Comparison of ENCODE assay signal across 22 cellular contexts in the genomic region with DNA sequence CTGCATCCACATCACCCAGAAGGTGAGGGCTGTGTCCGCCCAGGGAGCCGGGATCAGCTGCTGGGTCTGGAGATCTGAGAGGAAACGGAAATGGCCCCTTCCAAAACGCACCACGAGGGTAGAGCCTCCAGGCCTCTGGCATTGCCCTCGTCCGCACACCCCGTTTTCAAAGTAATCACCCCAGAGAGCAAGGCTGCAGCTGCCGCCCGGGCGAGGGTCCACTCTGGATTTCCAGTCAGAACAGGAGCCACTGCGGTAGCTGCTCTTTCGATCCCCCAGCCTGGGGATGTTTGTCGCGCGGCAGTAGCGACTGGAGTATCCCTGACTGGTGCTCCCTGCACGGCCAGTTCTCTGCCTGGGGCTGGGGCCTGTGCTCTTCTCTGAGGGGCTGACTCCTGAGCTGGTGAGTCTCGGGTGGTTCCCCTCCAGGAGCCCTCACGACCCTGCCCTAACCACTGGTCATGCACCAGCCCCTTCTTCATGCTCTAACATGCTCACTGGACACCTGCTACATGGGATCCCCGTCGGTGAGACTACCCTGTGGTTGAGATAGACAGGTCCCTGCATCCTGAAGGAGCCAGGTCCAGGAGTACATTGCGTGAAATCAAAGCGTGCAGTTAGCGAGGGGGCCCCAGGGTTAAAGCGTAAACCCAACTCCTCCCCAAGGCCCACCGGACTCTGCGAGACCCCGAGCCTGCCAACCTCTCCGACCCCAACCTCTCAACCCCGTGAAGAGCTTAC.
DNase-seq lines count a peak whose midpoint lies in the region; ATAC-seq and TF ChIP-seq lines count a peak whose summit lies in the region.
"Had no signal": no experiment of that assay in that cellular context is flagged by ENCODE, and none has a peak within 500 bp of the region (broad histone marks: within the 10 kb centered on the region; RNA-seq: fewer than 3 reads in every experiment).

No MANE protein-coding gene starts in this region.

- peak overlapping the region; percentile 22 for H3K27ac Mint-ChIP-seq in glutamatergic neuron (ENCODE audit: unreplicated experiment)
- H3K27ac Mint-ChIP-seq: CD8-positive, alpha-beta memory T cell; stimulated activated effector memory CD8-positive, alpha-beta T cell treated with anti-CD3 and anti-CD28 coated beads, Interleukin-12 subunit alpha, Interleukin-12 subunit beta, amount 100 ng/mL, for 72 hours had no signal

- peaks cover 9% of the 10 kb centered on the region for H3K9me3 Mint-ChIP-seq in glutamatergic neuron (ENCODE audit: unreplicated experiment)
- peaks cover 4% of the 10 kb centered on the region for H3K9me3 Mint-ChIP-seq in activated T-cell treated with anti-CD3 and anti-CD28 coated beads, Interleukin-2, amount 50 U/mL, for 4 hours
- H3K9me3 Mint-ChIP-seq: effector memory CD8-positive, alpha-beta T cell had no signal

- H3K4me2 ChIP-seq in BLaER1 treated with 17β-estradiol and CSF1 and Interleukin-3, amounts not matched to agents 10 nM and 100 nM: peak overlapping the region in 10 of 11 experiments; percentile 28 to 87 (median 70); a peak in 17 of 22 replicates
- H3K4me2 ChIP-seq: smooth muscle cell had no signal

- H3K9ac ChIP-seq in BLaER1 treated with 17β-estradiol and CSF1 and Interleukin-3, amounts not matched to agents 10 nM and 100 nM: 0 out of 22 replicates have a peak overlapping the region, but pooled peaks of 1 of the 11 experiments have one; percentile 44
- H3K9ac ChIP-seq: GM23248 had no signal

- in situ Hi-C loops in GM13976 (cut with MboI; ENCODE audit: low sequenced_read_pairs, unreplicated experiment): no loop called here

- H3K27me3 ChIP-seq in BLaER1 treated with 17β-estradiol and CSF1 and Interleukin-3, amounts not matched to agents 10 nM and 100 nM: no peaks in the 10 kb centered on the region
- no peaks in the 10 kb centered on the region for H3K27me3 ChIP-seq in spleen (replicated peaks in 1 of 7)
- H3K27me3 ChIP-seq: foreskin keratinocyte, neutrophil had no signal

- TF ChIP-seq CTCF in GM13976 (IDR thresholded peaks at IDR 0.05; ENCODE audit: borderline replicate concordance, control extremely low read depth, extremely low read depth, insufficient read depth, missing control alignments): no peak
- TF ChIP-seq CTCF in glutamatergic neuron (IDR thresholded peaks at IDR 0.05; ENCODE audit: partially characterized antibody, unreplicated experiment): no peak
- TF ChIP-seq CTCF in spleen (IDR thresholded peaks at IDR 0.05 in 8 of 11, conservative IDR thresholded peaks at IDR 0.05 in 3 of 11): no peak

- intact Hi-C loops in spleen (cut with DNase I; ENCODE audit: low total_unique reads): no loop called here

- peak; percentile 20 for DNase-seq in GM13976 (ENCODE audit: low spot score)
- DNase-seq in glutamatergic neuron: no peak
- peak; percentile 64 for DNase-seq in spleen
- DNase-seq in pons (ENCODE audit: low spot score): no peak
- no peak for DNase-seq in activated T-cell treated with anti-CD3 and anti-CD28 coated beads, Interleukin-2, amount 50 U/mL, for 4 hours
- no peak for DNase-seq in DMS79 (lab: John Stamatoyannopoulos, UW)
- DNase-seq: activated CD4-positive, alpha-beta T cell treated with anti-CD3 and anti-CD28 coated beads, Interleukin-2, amount 10 ng/mL, durations not matched to agents 7 days and 5 days; activated gamma-delta T cell treated with Interleukin-2 at 50 U/mL for 16 hours; effector memory CD8-positive, alpha-beta T cell; foreskin keratinocyte; GF-D8; GM23248; NCI-H1105 treated with DMSO at 0.1 percent for 48 hours; NCI-H2081; NCI-H82; stimulated activated CD4-positive, alpha-beta T cell treated with anti-CD3 and anti-CD28 coated beads, Interleukin-2, amount 100 ng/mL, for 48 hours had no signal

- ATAC-seq in activated T-cell treated with anti-CD3 and anti-CD28 coated beads, Interleukin-2, amount 50 U/mL, for 4 hours: no peak
- ATAC-seq: effector memory CD8-positive, alpha-beta T cell; esophagus mucosa; foreskin keratinocyte; stimulated activated effector memory CD8-positive, alpha-beta T cell treated with anti-CD3 and anti-CD28 coated beads, Interleukin-12 subunit alpha, Interleukin-12 subunit beta, amount 100 ng/mL, for 72 hours had no signal

- H3K27me3 Mint-ChIP-seq in glutamatergic neuron (ENCODE audit: unreplicated experiment): peaks cover 4% of the 10 kb centered on the region
- no peaks in the 10 kb centered on the region for H3K27me3 Mint-ChIP-seq in activated T-cell treated with anti-CD3 and anti-CD28 coated beads, Interleukin-2, amount 50 U/mL, for 4 hours (ENCODE audit: low read depth)
- H3K27me3 Mint-ChIP-seq: effector memory CD8-positive, alpha-beta T cell had no signal

- H3K4me1 ChIP-seq in BLaER1 treated with 17β-estradiol and CSF1 and Interleukin-3, amounts not matched to agents 10 nM and 100 nM: peaks cover 10 to 26% (median 20%) of the 10 kb centered on the region in 10 experiments
- peaks cover 0 to 16% (median 7%) of the 10 kb centered on the region in 6 donors for H3K4me1 ChIP-seq in spleen

- no peak overlapping the region for H3K27ac ChIP-seq in BLaER1 treated with 17β-estradiol and CSF1 and Interleukin-3, amounts not matched to agents 10 nM and 100 nM
- no peak overlapping the region for H3K27ac ChIP-seq in spleen
- H3K27ac ChIP-seq: foreskin keratinocyte, GM23248, neutrophil had no signal

- H3K9me3 ChIP-seq in BLaER1 treated with 17β-estradiol and CSF1 and Interleukin-3, amounts not matched to agents 10 nM and 100 nM (replicated peaks in 1 of 11): peaks cover 43 to 67% (median 55%) of the 10 kb centered on the region in 11 experiments
- peaks cover 0 to 41% (median 25%) of the 10 kb centered on the region in 8 donors for H3K9me3 ChIP-seq in spleen
- H3K9me3 ChIP-seq: neutrophil had no signal

- 83 to 95% (median 88%) methylated on average over 18 to 31 of the region's 31 CpGs for WGBS in spleen, 5 donors

- no peaks in the 10 kb centered on the region for H4K20me1 ChIP-seq in BLaER1 treated with 17β-estradiol and CSF1 and Interleukin-3, amounts not matched to agents 10 nM and 100 nM

- no peaks in the 10 kb centered on the region; a peak in 1 of 22 replicates for H3K36me3 ChIP-seq in BLaER1 treated with 17β-estradiol and CSF1 and Interleukin-3, amounts not matched to agents 10 nM and 100 nM
- no peaks in the 10 kb centered on the region for H3K36me3 ChIP-seq in spleen
- H3K36me3 ChIP-seq: neutrophil had no signal

- TF ChIP-seq POLR2A in spleen (IDR thresholded peaks at IDR 0.05): no peak

- no peak overlapping the region for H3K4me3 Mint-ChIP-seq in glutamatergic neuron (ENCODE audit: unreplicated experiment)
- H3K4me3 Mint-ChIP-seq in activated T-cell treated with anti-CD3 and anti-CD28 coated beads, Interleukin-2, amount 50 U/mL, for 4 hours: no peak overlapping the region
- H3K4me3 Mint-ChIP-seq: activated CD4-positive, alpha-beta T cell treated with anti-CD3 and anti-CD28 coated beads, Interleukin-2, amount 10 ng/mL, durations not matched to agents 7 days and 5 days; CD8-positive, alpha-beta memory T cell; effector memory CD8-positive, alpha-beta T cell; stimulated activated effector memory CD8-positive, alpha-beta T cell treated with anti-CD3 and anti-CD28 coated beads, Interleukin-12 subunit alpha, Interleukin-12 subunit beta, amount 100 ng/mL, for 72 hours had no signal

- no peak overlapping the region for H3K4me3 ChIP-seq in BLaER1 treated with 17β-estradiol and CSF1 and Interleukin-3, amounts not matched to agents 10 nM and 100 nM
- H3K4me3 ChIP-seq in spleen: no peak overlapping the region
- H3K4me3 ChIP-seq: GM23248, smooth muscle cell had no signal

- H3K36me3 Mint-ChIP-seq in glutamatergic neuron (ENCODE audit: unreplicated experiment): peaks cover 17% of the 10 kb centered on the region
- peaks cover 5% of the 10 kb centered on the region for H3K36me3 Mint-ChIP-seq in activated T-cell treated with anti-CD3 and anti-CD28 coated beads, Interleukin-2, amount 50 U/mL, for 4 hours (ENCODE audit: insufficient read depth)
- H3K36me3 Mint-ChIP-seq: stimulated activated effector memory CD8-positive, alpha-beta T cell treated with anti-CD3 and anti-CD28 coated beads, Interleukin-12 subunit alpha, Interleukin-12 subunit beta, amount 100 ng/mL, for 72 hours had no signal

- H3K4me1 Mint-ChIP-seq in glutamatergic neuron (ENCODE audit: low read depth, unreplicated experiment): peaks cover 4% of the 10 kb centered on the region
- H3K4me1 Mint-ChIP-seq in activated T-cell treated with anti-CD3 and anti-CD28 coated beads, Interleukin-2, amount 50 U/mL, for 4 hours (ENCODE audit: low read depth): no peaks in the 10 kb centered on the region
- H3K4me1 Mint-ChIP-seq: activated CD4-positive, alpha-beta T cell treated with anti-CD3 and anti-CD28 coated beads, Interleukin-2, amount 10 ng/mL, durations not matched to agents 7 days and 5 days; stimulated activated effector memory CD8-positive, alpha-beta T cell treated with anti-CD3 and anti-CD28 coated beads, Interleukin-12 subunit alpha, Interleukin-12 subunit beta, amount 100 ng/mL, for 72 hours had no signal

Comparison
In these comparisons a context has a peak if more than half of its experiments do, and no peak if none do; other contexts are left out.
1. DNase-seq: peak in GM13976 (single experiment) and spleen (single experiment); none in glutamatergic neuron (single experiment), pons (single experiment), activated T-cell treated with anti-CD3 and anti-CD28 coated beads, Interleukin-2, amount 50 U/mL, for 4 hours (single experiment) and DMS79 (single experiment).